In genomic region chr9:14405176-14405575, GRCh38 we compare ENCODE assay signal across 23 cellular contexts.
"Had no signal": no experiment of that assay in that cellular context is flagged by ENCODE, and none has a peak within 500 bp of the region (broad histone marks: within the 10 kb centered on the region; RNA-seq: fewer than 3 reads in every experiment).

No MANE protein-coding gene starts in this region.

- H3K27me3 Mint-ChIP-seq: progenitor cell of endocrine pancreas had no signal

- H3K4me3 Mint-ChIP-seq: mesothelial cell of epicardium; naive B cell; natural killer cell; stimulated activated memory B cell treated with anti-CD40 and anti-IgM and Interleukin-4, amounts not matched to agents 10 μg/mL and 1 μg/mL and 100 μg/mL, for 72 hours; stimulated activated naive CD8-positive, alpha-beta T cell treated with anti-CD3 and anti-CD28 coated beads, Interleukin-15, amount 100 ng/mL, for 72 hours had no signal

- H3K27ac Mint-ChIP-seq: mesothelial cell of epicardium; naive B cell; natural killer cell; progenitor cell of endocrine pancreas; stimulated activated memory B cell treated with anti-CD40 and anti-IgM and Interleukin-4, amounts not matched to agents 10 μg/mL and 1 μg/mL and 100 μg/mL, for 72 hours; stimulated activated naive CD8-positive, alpha-beta T cell treated with anti-CD3 and anti-CD28 coated beads, Interleukin-15, amount 100 ng/mL, for 72 hours had no signal

- H3K4me1 Mint-ChIP-seq: naive B cell; natural killer cell; stimulated activated memory B cell treated with anti-CD40 and anti-IgM and Interleukin-4, amounts not matched to agents 10 μg/mL and 1 μg/mL and 100 μg/mL, for 72 hours; stimulated activated naive CD8-positive, alpha-beta T cell treated with anti-CD3 and anti-CD28 coated beads, Interleukin-15, amount 100 ng/mL, for 72 hours had no signal

- H3K36me3 Mint-ChIP-seq: naive B cell; natural killer cell; stimulated activated memory B cell treated with anti-CD40 and anti-IgM and Interleukin-4, amounts not matched to agents 10 μg/mL and 1 μg/mL and 100 μg/mL, for 72 hours had no signal

- H3K9me3 Mint-ChIP-seq: stimulated activated naive CD8-positive, alpha-beta T cell treated with anti-CD3 and anti-CD28 coated beads, Interleukin-15, amount 100 ng/mL, for 72 hours had no signal

- DNase-seq: hippocampal formation; kidney; left colon; left lung; lower lobe of right lung; mesendoderm; naive B cell; natural killer cell; ovary; right lobe of liver; stimulated activated CD4-positive, alpha-beta T cell treated with anti-CD3 and anti-CD28 coated beads, Interleukin-1b, Interleukin-23, amount 100 ng/mL, for 48 hours; stimulated activated CD4-positive, alpha-beta T cell treated with anti-CD3 and anti-CD28 coated beads, Interleukin-2, amount 100 ng/mL, for 48 hours; stimulated activated CD4-positive, alpha-beta T cell treated with anti-CD3 and anti-CD28 coated beads, Interleukin-4, amount 100 ng/mL, for 4 hours; stimulated activated CD8-positive, alpha-beta memory T cell treated with anti-CD3 and anti-CD28 coated beads, Interleukin-4, amount 100 ng/mL, for 48 hours; stimulated activated naive CD4-positive, alpha-beta T cell treated with Interleukin-2 at 50 U/mL for 16 hours; stimulated activated naive CD8-positive, alpha-beta T cell treated with anti-CD3 and anti-CD28 coated beads, Interleukin-15, amount 100 ng/mL, for 72 hours; testis; thyroid gland; transverse colon; upper lobe of left lung had no signal
